ENCODE assay signal across 35 cellular contexts in genomic region chr2:16117021-16117700, GRCh38.
"Had no signal": no experiment of that assay in that cellular context is flagged by ENCODE, and none has a peak within 500 bp of the region (broad histone marks: within the 10 kb centered on the region; RNA-seq: fewer than 3 reads in every experiment).

No MANE protein-coding gene starts in this region.

- DNase-seq: Karpas-422, Kasumi-1, MG63, MM.1S, MV-4-11, NCI-H1048, NCI-H1092, NCI-H1092 treated with DMSO at 0.1 percent for 48 hours, NCI-H1105, NCI-H1105 treated with DMSO at 0.1 percent for 48 hours, NCI-H1417, NCI-H1417 treated with DMSO at 0.1 percent for 48 hours, NCI-H1436, NCI-H1436 treated with DMSO at 0.1 percent for 48 hours, NCI-H146, NCI-H1694, NCI-H1694 treated with DMSO at 0.1 percent for 48 hours, NCI-H187, NCI-H187 treated with DMSO at 0.1 percent for 48 hours, NCI-H1930, NCI-H2029, NCI-H2029 treated with DMSO at 0.1 percent for 48 hours, NCI-H2081, NCI-H2081 treated with DMSO at 0.1 percent for 48 hours, NCI-H2107, NCI-H2171, NCI-H2171 treated with DMSO at 0.1 percent for 48 hours, NCI-H2227 treated with DMSO at 0.1 percent for 48 hours, NCI-H226, NCI-H345, NCI-H446, NCI-H446 treated with DMSO at 0.1 percent for 48 hours, NCI-H510A, NCI-H510A treated with DMSO at 0.1 percent for 48 hours, NCI-H524 had no signal

- H3K36me3 ChIP-seq: MG63 had no signal

- H3K27me3 ChIP-seq: MG63 had no signal

- H3K4me3 ChIP-seq: MG63 had no signal

- H3K9me3 ChIP-seq: MG63 had no signal
